Comparison of ENCODE assay signal across 8 cellular contexts in genomic region chr7:157138424-157139141, GRCh38. TPM values are rescaled to one million over a fixed set of nuclear protein-coding genes. Genes with fewer than 3 reads are reported as not detected.
DNase-seq lines count a peak whose midpoint lies in the region; ATAC-seq, FAIRE-seq and TF ChIP-seq lines count a peak whose summit lies in the region.

TSS of gene UBE3C (plus strand) at chr7:157138926. CDS start at chr7:157139273, 347 bp downstream.

- H3K27me3 ChIP-seq in astrocyte (ENCODE audit: insufficient read depth, low read length) (no peaks in the 10 kb centered on the region), aorta (ENCODE audit: control insufficient read depth in 1 of 2, insufficient read depth in 2 of 2, low read length in 1 of 2) (no peaks in the 10 kb centered on the region)

- H3K4me1 Mint-ChIP-seq in astrocyte (ENCODE audit: low read depth, unreplicated experiment), result peaks cover 19% of the 10 kb centered on the region

- TF ChIP-seq CTCF in astrocyte (IDR thresholded peaks at IDR 0.05; ENCODE audit: insufficient read depth, low read depth, low read length), result no peak

- H3K4me3 ChIP-seq in astrocyte (ENCODE audit: insufficient read depth, low read depth, low read length), result peak within 1 kb of the TSS; percentile 81
- peak within 1 kb of the TSS; percentile 61 to 91 for H3K4me3 ChIP-seq in aorta (ENCODE audit: low read length in 2 of 2)

- peak within 1 kb of the TSS; percentile 84 for H3K27ac Mint-ChIP-seq in astrocyte (ENCODE audit: unreplicated experiment)

- no peaks in the 10 kb centered on the region for H3K36me3 ChIP-seq in astrocyte (ENCODE audit: insufficient read depth, low read length)
- H3K36me3 ChIP-seq in aorta (ENCODE audit: control insufficient read depth in 1 of 2, insufficient read depth in 2 of 2, low read length in 1 of 2), result peaks cover 0 to 4% of the 10 kb centered on the region in 2 donors

- peaks cover 11% of the 10 kb centered on the region for H3K4me1 ChIP-seq in astrocyte (ENCODE audit: insufficient read depth, low read length)
- H3K4me1 ChIP-seq in aorta (ENCODE audit: control insufficient read depth in 1 of 2, insufficient read depth in 2 of 2, low read length in 2 of 2), result no peaks in the 10 kb centered on the region

- intact Hi-C loops in aorta (cut with DNase I), result loop anchor here (2.0 to 10.0 kb wide), 3 partner anchors 134 to 246 kb away; partner anchors contain the start of genes NOM1 (in 2 of the 2) and LMBR1 (in 1 of the 2)

- H3K4me2 ChIP-seq in astrocyte (ENCODE audit: low read length), result peak within 1 kb of the TSS; percentile 93

- H3K79me2 ChIP-seq in astrocyte (ENCODE audit: insufficient read depth, low read length), result peaks cover 45% of the 10 kb centered on the region

- H3K9me3 ChIP-seq in astrocyte (ENCODE audit: insufficient read depth, low read depth, low read length) (no peaks in the 10 kb centered on the region), aorta (ENCODE audit: control insufficient read depth, low read length) (no peaks in the 10 kb centered on the region)

- ATAC-seq in HG02973 (IDR thresholded peaks at IDR 0.05; ENCODE audit: unreplicated experiment), result peak; percentile 77
- peak; percentile 95 for ATAC-seq in aorta (ENCODE audit: low FRiP score)

- peak within 1 kb of the TSS; percentile 86 for H3K4me3 Mint-ChIP-seq in astrocyte (ENCODE audit: unreplicated experiment)

- 1 to 2% methylated on average over 78 to 84 of the region's 84 CpGs for WGBS in aorta, 2 donors

- H4K20me1 ChIP-seq in astrocyte (ENCODE audit: insufficient read depth, low read length), result peaks cover 42% of the 10 kb centered on the region

- DNase-seq in GM18507 (ENCODE audit: extremely low spot score, insufficient read length, low read depth) (peak; percentile 93), NCI-H2029 treated with DMSO at 0.1 percent for 48 hours (lab: John Stamatoyannopoulos, UW) (peak; percentile 57), T-helper 22 cell (ENCODE audit: low read depth) (peak; percentile 83), astrocyte (ENCODE audit: low read depth) (peak; percentile 81), hepatic stellate cell (ENCODE audit: low spot score) (peak; percentile 98), renal cortical epithelial cell (ENCODE audit: low read depth) (peak; percentile 62), aorta (peak; percentile 95 to 97)

- peak within 1 kb of the TSS; percentile 85 for H3K9ac ChIP-seq in astrocyte (ENCODE audit: low read length)

- H2AFZ ChIP-seq in astrocyte (ENCODE audit: low read depth, low read length), result peak within 1 kb of the TSS; percentile 83

- peak within 1 kb of the TSS; percentile 74 for H3K27ac ChIP-seq in astrocyte (ENCODE audit: low read depth, low read length)
- peak within 1 kb of the TSS; percentile 1 to 69 for H3K27ac ChIP-seq in aorta (ENCODE audit: low read depth in 1 of 2, low read length in 2 of 2)

- H3K36me3 Mint-ChIP-seq in astrocyte (ENCODE audit: low read depth, unreplicated experiment), result no peaks in the 10 kb centered on the region

- peak; percentile 60 for FAIRE-seq in GM18507 (lab: Jason Lieb, UNC)
- FAIRE-seq in astrocyte (lab: Jason Lieb, UNC), result no peak

- no peaks in the 10 kb centered on the region for H3K27me3 Mint-ChIP-seq in astrocyte (ENCODE audit: low read depth, unreplicated experiment)

- H3K9me3 Mint-ChIP-seq in astrocyte (ENCODE audit: unreplicated experiment), result no peaks in the 10 kb centered on the region

RNA-seq across cellular contexts. Expression of gene UBE3C, which starts in this region (rescaled TPM):
- total RNA-seq in astrocyte, result 73.7 and 76.9 TPM in 2 replicates
- 102 and 153 TPM in 2 replicates for total RNA-seq in renal cortical epithelial cell
- 10 to 100 TPM; 61.0 to 73.0 TPM for total RNA-seq in aorta
- 10 to 100 TPM; 15.8 to 19.4 TPM for polyA plus RNA-seq in aorta

Comparison
In these comparisons a context has a peak if more than half of its experiments do, and no peak if none do; other contexts are left out.
1. Peak in every context shown above with its lines: DNase-seq, ATAC-seq, H3K4me3 ChIP-seq and H3K27ac ChIP-seq.